1 cellular context compared by ENCODE assay signal in the genomic region with DNA sequence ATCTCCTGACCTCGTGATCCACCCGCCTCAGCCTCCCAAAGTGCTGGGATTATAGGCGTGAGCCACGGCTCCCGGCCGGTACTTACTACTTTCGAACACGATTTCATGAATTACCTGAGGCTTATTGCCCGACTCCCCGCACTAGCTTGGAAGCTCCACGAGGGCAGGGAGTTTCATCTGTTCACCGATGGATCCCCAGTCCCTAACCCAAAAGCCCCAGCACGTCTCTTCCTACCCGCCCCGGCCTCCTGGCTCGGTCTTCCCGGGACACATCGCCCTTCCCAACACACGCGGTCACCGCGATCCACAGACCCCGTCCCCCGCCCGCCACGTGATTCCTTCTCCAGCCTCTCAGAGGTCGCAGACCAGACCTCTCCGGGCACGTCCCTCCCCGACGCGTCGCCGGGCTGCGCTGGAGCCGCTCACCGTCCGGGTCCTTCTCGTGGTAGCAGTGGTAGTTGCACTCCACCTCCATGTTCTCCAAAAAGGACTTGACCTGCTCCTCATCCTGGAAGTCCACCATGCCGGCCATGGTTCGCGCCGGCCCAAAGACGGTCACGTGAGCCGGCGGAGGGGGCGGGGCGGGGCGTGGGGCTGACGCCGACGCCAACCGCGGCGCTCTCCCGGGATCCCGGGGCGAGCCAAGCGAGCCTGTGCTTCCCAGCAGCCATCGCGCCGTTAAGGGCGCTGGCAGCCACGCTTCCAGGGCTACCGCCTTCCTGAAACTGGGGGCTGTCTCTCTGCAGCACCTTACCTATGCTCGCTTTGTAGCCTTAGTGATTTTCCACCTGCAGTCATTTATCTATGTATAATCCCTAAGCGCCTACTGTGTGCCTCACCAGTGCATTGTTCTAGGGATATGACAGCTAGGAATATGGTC.
A peak's percentile ranks its signal among the peaks of the same experiment; 100 is the strongest.
TF ChIP-seq lines count a peak whose summit lies in the region.

A gene (minus strand): TSS at position 553 of the 880 bp plus-strand sequence. CDS start 21 bp downstream, at position 532.

TF ChIP-seq in K562, 482 proteins besides CTCF, POLR2A, EP300 and RAD21 (continued from another document and continues in another):
- TF ChIP-seq, protein P1, sequence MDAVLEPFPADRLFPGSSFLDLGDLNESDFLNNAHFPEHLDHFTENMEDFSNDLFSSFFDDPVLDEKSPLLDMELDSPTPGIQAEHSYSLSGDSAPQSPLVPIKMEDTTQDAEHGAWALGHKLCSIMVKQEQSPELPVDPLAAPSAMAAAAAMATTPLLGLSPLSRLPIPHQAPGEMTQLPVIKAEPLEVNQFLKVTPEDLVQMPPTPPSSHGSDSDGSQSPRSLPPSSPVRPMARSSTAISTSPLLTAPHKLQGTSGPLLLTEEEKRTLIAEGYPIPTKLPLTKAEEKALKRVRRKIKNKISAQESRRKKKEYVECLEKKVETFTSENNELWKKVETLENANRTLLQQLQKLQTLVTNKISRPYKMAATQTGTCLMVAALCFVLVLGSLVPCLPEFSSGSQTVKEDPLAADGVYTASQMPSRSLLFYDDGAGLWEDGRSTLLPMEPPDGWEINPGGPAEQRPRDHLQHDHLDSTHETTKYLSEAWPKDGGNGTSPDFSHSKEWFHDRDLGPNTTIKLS (IDR thresholded peaks at IDR 0.05; ENCODE audit: borderline replicate concordance, low read depth), result peak; percentile 30; the same call in 1 of the 2 replicates
- TF ChIP-seq, protein P2, sequence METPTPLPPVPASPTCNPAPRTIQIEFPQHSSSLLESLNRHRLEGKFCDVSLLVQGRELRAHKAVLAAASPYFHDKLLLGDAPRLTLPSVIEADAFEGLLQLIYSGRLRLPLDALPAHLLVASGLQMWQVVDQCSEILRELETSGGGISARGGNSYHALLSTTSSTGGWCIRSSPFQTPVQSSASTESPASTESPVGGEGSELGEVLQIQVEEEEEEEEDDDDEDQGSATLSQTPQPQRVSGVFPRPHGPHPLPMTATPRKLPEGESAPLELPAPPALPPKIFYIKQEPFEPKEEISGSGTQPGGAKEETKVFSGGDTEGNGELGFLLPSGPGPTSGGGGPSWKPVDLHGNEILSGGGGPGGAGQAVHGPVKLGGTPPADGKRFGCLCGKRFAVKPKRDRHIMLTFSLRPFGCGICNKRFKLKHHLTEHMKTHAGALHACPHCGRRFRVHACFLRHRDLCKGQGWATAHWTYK (CRISPR knock-in tag; IDR thresholded peaks at IDR 0.05), result peak; percentile 18; the same call in 1 of the 2 replicates
- TF ChIP-seq, protein P3, sequence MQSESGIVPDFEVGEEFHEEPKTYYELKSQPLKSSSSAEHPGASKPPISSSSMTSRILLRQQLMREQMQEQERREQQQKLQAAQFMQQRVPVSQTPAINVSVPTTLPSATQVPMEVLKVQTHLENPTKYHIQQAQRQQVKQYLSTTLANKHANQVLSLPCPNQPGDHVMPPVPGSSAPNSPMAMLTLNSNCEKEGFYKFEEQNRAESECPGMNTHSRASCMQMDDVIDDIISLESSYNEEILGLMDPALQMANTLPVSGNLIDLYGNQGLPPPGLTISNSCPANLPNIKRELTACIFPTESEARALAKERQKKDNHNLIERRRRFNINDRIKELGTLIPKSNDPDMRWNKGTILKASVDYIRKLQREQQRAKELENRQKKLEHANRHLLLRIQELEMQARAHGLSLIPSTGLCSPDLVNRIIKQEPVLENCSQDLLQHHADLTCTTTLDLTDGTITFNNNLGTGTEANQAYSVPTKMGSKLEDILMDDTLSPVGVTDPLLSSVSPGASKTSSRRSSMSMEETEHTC (IDR thresholded peaks at IDR 0.05), result peak; percentile 24; the same call in 1 of the 2 replicates
- no peak for TF ChIP-seq KLF16 (IDR thresholded peaks at IDR 0.05)
- TF ChIP-seq BHLHE40 (IDR thresholded peaks at IDR 0.05; ENCODE audit: low read length), result peak; percentile 97
- no peak for TF ChIP-seq ZNF644 (tag; IDR thresholded peaks at IDR 0.05; ENCODE audit: low read depth)
- TF ChIP-seq, protein P4, sequence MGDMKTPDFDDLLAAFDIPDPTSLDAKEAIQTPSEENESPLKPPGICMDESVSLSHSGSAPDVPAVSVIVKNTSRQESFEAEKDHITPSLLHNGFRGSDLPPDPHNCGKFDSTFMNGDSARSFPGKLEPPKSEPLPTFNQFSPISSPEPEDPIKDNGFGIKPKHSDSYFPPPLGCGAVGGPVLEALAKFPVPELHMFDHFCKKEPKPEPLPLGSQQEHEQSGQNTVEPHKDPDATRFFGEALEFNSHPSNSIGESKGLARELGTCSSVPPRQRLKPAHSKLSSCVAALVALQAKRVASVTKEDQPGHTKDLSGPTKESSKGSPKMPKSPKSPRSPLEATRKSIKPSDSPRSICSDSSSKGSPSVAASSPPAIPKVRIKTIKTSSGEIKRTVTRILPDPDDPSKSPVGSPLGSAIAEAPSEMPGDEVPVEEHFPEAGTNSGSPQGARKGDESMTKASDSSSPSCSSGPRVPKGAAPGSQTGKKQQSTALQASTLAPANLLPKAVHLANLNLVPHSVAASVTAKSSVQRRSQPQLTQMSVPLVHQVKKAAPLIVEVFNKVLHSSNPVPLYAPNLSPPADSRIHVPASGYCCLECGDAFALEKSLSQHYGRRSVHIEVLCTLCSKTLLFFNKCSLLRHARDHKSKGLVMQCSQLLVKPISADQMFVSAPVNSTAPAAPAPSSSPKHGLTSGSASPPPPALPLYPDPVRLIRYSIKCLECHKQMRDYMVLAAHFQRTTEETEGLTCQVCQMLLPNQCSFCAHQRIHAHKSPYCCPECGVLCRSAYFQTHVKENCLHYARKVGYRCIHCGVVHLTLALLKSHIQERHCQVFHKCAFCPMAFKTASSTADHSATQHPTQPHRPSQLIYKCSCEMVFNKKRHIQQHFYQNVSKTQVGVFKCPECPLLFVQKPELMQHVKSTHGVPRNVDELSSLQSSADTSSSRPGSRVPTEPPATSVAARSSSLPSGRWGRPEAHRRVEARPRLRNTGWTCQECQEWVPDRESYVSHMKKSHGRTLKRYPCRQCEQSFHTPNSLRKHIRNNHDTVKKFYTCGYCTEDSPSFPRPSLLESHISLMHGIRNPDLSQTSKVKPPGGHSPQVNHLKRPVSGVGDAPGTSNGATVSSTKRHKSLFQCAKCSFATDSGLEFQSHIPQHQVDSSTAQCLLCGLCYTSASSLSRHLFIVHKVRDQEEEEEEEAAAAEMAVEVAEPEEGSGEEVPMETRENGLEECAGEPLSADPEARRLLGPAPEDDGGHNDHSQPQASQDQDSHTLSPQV (IDR thresholded peaks at IDR 0.05), result peak; percentile 85
- TF ChIP-seq, protein P5, sequence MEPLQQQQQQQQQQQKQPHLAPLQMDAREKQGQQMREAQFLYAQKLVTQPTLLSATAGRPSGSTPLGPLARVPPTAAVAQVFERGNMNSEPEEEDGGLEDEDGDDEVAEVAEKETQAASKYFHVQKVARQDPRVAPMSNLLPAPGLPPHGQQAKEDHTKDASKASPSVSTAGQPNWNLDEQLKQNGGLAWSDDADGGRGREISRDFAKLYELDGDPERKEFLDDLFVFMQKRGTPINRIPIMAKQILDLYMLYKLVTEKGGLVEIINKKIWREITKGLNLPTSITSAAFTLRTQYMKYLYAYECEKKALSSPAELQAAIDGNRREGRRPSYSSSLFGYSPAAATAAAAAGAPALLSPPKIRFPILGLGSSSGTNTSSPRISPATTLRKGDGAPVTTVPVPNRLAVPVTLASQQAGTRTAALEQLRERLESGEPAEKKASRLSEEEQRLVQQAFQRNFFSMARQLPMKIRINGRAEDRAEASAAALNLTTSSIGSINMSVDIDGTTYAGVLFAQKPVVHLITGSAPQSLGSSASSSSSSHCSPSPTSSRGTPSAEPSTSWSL (CRISPR knock-in tag; IDR thresholded peaks at IDR 0.05; ENCODE audit: borderline replicate concordance), result no peak
- TF ChIP-seq, protein P6, sequence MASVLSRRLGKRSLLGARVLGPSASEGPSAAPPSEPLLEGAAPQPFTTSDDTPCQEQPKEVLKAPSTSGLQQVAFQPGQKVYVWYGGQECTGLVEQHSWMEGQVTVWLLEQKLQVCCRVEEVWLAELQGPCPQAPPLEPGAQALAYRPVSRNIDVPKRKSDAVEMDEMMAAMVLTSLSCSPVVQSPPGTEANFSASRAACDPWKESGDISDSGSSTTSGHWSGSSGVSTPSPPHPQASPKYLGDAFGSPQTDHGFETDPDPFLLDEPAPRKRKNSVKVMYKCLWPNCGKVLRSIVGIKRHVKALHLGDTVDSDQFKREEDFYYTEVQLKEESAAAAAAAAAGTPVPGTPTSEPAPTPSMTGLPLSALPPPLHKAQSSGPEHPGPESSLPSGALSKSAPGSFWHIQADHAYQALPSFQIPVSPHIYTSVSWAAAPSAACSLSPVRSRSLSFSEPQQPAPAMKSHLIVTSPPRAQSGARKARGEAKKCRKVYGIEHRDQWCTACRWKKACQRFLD (CRISPR knock-in tag; IDR thresholded peaks at IDR 0.05), result peak; percentile 95
- peak; percentile 79 for TF ChIP-seq TBP (optimal IDR thresholded peaks at IDR 0.05; ENCODE audit: low read depth, low read length)
- TF ChIP-seq, protein P7, sequence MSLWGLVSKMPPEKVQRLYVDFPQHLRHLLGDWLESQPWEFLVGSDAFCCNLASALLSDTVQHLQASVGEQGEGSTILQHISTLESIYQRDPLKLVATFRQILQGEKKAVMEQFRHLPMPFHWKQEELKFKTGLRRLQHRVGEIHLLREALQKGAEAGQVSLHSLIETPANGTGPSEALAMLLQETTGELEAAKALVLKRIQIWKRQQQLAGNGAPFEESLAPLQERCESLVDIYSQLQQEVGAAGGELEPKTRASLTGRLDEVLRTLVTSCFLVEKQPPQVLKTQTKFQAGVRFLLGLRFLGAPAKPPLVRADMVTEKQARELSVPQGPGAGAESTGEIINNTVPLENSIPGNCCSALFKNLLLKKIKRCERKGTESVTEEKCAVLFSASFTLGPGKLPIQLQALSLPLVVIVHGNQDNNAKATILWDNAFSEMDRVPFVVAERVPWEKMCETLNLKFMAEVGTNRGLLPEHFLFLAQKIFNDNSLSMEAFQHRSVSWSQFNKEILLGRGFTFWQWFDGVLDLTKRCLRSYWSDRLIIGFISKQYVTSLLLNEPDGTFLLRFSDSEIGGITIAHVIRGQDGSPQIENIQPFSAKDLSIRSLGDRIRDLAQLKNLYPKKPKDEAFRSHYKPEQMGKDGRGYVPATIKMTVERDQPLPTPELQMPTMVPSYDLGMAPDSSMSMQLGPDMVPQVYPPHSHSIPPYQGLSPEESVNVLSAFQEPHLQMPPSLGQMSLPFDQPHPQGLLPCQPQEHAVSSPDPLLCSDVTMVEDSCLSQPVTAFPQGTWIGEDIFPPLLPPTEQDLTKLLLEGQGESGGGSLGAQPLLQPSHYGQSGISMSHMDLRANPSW (CRISPR knock-in tag; IDR thresholded peaks at IDR 0.05), result 0 out of 2 replicates have a peak, but pooled peaks have one; percentile 68
- TF ChIP-seq COPS2 (conservative IDR thresholded peaks at IDR 0.05), result no peak
- no peak for TF ChIP-seq SRSF7 (optimal IDR thresholded peaks at IDR 0.05; ENCODE audit: low read depth, low read length)
- no peak; the same call in 1 of the 2 replicates for TF ChIP-seq ZNF224 (CRISPR knock-in tag; IDR thresholded peaks at IDR 0.05)
- TF ChIP-seq, protein P8, sequence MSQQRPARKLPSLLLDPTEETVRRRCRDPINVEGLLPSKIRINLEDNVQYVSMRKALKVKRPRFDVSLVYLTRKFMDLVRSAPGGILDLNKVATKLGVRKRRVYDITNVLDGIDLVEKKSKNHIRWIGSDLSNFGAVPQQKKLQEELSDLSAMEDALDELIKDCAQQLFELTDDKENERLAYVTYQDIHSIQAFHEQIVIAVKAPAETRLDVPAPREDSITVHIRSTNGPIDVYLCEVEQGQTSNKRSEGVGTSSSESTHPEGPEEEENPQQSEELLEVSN (IDR thresholded peaks at IDR 0.05; ENCODE audit: borderline replicate concordance in 1 of 2, extremely low read depth in 1 of 2, insufficient read depth in 1 of 2, insufficient read length in 1 of 2, low read depth in 1 of 2, low read length in 1 of 2, poor library complexity in 1 of 2, severe bottlenecking in 1 of 2), result peak; percentile 93 to 94
- no peak for TF ChIP-seq HMGN3 (IDR thresholded peaks at IDR 0.05; ENCODE audit: borderline replicate concordance, extremely low read depth, insufficient read length, low read depth, low read length)
- TF ChIP-seq ZKSCAN1 (IDR thresholded peaks at IDR 0.05; ENCODE audit: low read depth, low read length), result peak; percentile 99
- TF ChIP-seq, protein P9, sequence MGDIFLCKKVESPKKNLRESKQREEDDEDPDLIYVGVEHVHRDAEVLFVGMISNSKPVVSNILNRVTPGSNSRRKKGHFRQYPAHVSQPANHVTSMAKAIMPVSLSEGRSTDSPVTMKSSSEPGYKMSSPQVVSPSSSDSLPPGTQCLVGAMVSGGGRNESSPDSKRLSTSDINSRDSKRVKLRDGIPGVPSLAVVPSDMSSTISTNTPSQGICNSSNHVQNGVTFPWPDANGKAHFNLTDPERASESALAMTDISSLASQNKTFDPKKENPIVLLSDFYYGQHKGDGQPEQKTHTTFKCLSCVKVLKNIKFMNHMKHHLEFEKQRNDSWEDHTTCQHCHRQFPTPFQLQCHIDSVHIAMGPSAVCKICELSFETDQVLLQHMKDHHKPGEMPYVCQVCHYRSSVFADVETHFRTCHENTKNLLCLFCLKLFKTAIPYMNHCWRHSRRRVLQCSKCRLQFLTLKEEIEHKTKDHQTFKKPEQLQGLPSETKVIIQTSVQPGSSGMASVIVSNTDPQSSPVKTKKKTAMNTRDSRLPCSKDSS (IDR thresholded peaks at IDR 0.05; ENCODE audit: low read depth, partially characterized antibody), result peak; percentile 5
- no peak for TF ChIP-seq SAFB (IDR thresholded peaks at IDR 0.05; ENCODE audit: borderline replicate concordance, low read depth, low read length)
- no peak for TF ChIP-seq SAFB2 (IDR thresholded peaks at IDR 0.05; ENCODE audit: borderline replicate concordance, low read depth, low read length, severe bottlenecking)
- TF ChIP-seq, protein P10, sequence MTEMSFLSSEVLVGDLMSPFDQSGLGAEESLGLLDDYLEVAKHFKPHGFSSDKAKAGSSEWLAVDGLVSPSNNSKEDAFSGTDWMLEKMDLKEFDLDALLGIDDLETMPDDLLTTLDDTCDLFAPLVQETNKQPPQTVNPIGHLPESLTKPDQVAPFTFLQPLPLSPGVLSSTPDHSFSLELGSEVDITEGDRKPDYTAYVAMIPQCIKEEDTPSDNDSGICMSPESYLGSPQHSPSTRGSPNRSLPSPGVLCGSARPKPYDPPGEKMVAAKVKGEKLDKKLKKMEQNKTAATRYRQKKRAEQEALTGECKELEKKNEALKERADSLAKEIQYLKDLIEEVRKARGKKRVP (CRISPR knock-in tag; IDR thresholded peaks at IDR 0.05), result peak; percentile 21; the same call in 1 of the 2 replicates
- no peak; the same call in none of the 2 replicates for TF ChIP-seq ESRRA (IDR thresholded peaks at IDR 0.05; ENCODE audit: borderline replicate concordance, low read depth)
- TF ChIP-seq PPARD (CRISPR knock-in tag; IDR thresholded peaks at IDR 0.05), result no peak
- TF ChIP-seq ZNF41 (CRISPR knock-in tag; conservative IDR thresholded peaks at IDR 0.05), result no peak
- TF ChIP-seq DIDO1 (tag; IDR thresholded peaks at IDR 0.05; ENCODE audit: low read depth), result no peak; the same call in 1 of the 2 replicates
- no peak for TF ChIP-seq RUNX1 (IDR thresholded peaks at IDR 0.05; ENCODE audit: low read depth)
- TF ChIP-seq POLR2H (tag; IDR thresholded peaks at IDR 0.05; ENCODE audit: low read depth), result peak; percentile 72
- peak; percentile 94; the same call in 1 of the 2 replicates for TF ChIP-seq SREBF2 (CRISPR knock-in tag; IDR thresholded peaks at IDR 0.05)
- TF ChIP-seq DNMT1 (IDR thresholded peaks at IDR 0.05), result no peak
- no peak for TF ChIP-seq ASH1L (IDR thresholded peaks at IDR 0.05; ENCODE audit: borderline replicate concordance, low read depth, partially characterized antibody)
- TF ChIP-seq XRCC3 (IDR thresholded peaks at IDR 0.05), result no peak
- no peak for TF ChIP-seq POU5F1 (IDR thresholded peaks at IDR 0.05; ENCODE audit: borderline replicate concordance, low read depth, low read length, partially characterized antibody)
- TF ChIP-seq BMI1 (IDR thresholded peaks at IDR 0.05; ENCODE audit: low read length), result no peak
- no peak for TF ChIP-seq WHSC1 (IDR thresholded peaks at IDR 0.05; ENCODE audit: low read length)
- no peak; the same call in 1 of the 2 replicates for TF ChIP-seq GABPA (tag; conservative IDR thresholded peaks at IDR 0.05; ENCODE audit: low read depth)
- TF ChIP-seq EGR1 (conservative IDR thresholded peaks at IDR 0.05), result peak; percentile 86
- no peak for TF ChIP-seq ZNF174 (CRISPR knock-in tag; IDR thresholded peaks at IDR 0.05)
